Comparison of ENCODE assay signal across 8 cellular contexts in the genomic region with DNA sequence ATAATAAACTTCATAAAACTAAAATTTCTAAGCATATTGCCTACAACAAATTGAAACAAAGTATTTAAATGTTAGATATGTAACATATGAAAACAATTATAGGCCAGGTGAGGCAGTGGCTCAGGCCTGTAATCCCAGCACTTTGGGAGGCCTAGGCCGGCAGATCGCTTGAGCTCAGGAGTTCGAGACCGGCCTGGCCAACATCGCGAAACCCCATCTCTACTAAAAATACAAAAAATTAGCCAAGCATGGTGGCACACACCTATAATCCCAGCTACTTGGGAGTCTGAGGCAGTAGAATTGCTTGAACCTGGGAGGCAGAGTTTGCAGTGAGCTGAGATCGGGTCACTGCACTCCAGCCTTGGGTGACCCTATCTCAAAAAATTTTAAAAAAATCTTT. TPM values are rescaled to one million over a fixed set of nuclear protein-coding genes. Genes with fewer than 3 reads are reported as not detected.
DNase-seq lines count a peak whose midpoint lies in the region; ATAC-seq, FAIRE-seq and TF ChIP-seq lines count a peak whose summit lies in the region.
"Not testable (repeated sequence)": the region's sequence is repeated elsewhere in the genome, so short reads cannot be mapped to it uniquely, and the experiment has no call there.

No MANE protein-coding gene starts in this region.

- not testable (repeated sequence) for TF ChIP-seq EP300 in GM12878 (IDR thresholded peaks at IDR 0.05; ENCODE audit: borderline replicate concordance in 1 of 2, control insufficient read depth in 1 of 2, low read depth in 2 of 2, low read length in 2 of 2); stomach (IDR thresholded peaks at IDR 0.05)

- TF ChIP-seq POLR2A in GM12878 (IDR thresholded peaks at IDR 0.05; ENCODE audit: low read depth, low read length); stomach (IDR thresholded peaks at IDR 0.05): not testable (repeated sequence)

- peaks cover 30% of the 10 kb centered on the region for H3K4me1 Mint-ChIP-seq in activated CD4-positive, alpha-beta memory T cell treated with anti-CD3 and anti-CD28 coated beads, Interleukin-2, amount 10 ng/mL, durations not matched to agents 7 days and 5 days
- peaks cover 48 to 56% of the 10 kb centered on the region in 2 donors for H3K4me1 Mint-ChIP-seq in natural killer cell treated with Interleukin-12 subunit alpha and Interleukin-12 subunit beta and Interleukin-15 and Interleukin-18, amount 100 ng/mL, for 72 hours (ENCODE audit: low read depth in 2 of 2)

- TF ChIP-seq CTCF in HEK293 (tag by site-specific recombination; IDR thresholded peaks at IDR 0.05); Panc1 (IDR thresholded peaks at IDR 0.05); GM12878 (IDR thresholded peaks at IDR 0.05 in 2 of 3, conservative IDR thresholded peaks at IDR 0.05 in 1 of 3; ENCODE audit: control insufficient read depth in 2 of 3, extremely low read depth in 1 of 3, insufficient read depth in 1 of 3, low read depth in 3 of 3, low read length in 3 of 3); right atrium auricular region (IDR thresholded peaks at IDR 0.05); stomach (IDR thresholded peaks at IDR 0.05): not testable (repeated sequence)

- H3K9me3 Mint-ChIP-seq in activated CD4-positive, alpha-beta memory T cell treated with anti-CD3 and anti-CD28 coated beads, Interleukin-2, amount 10 ng/mL, durations not matched to agents 7 days and 5 days; natural killer cell treated with Interleukin-12 subunit alpha and Interleukin-12 subunit beta and Interleukin-15 and Interleukin-18, amount 100 ng/mL, for 72 hours: not testable (repeated sequence)

- POLR2A ChIA-PET in HEK293 (lab: Yijun Ruan, JAX), result not testable (repeated sequence)
- POLR2A ChIA-PET in Panc1 (lab: Charles Lee), result interaction anchor here (1.0 kb wide), 1 partner anchor 29 kb away, joined by 3 read pairs; no protein-coding TSS in a partner anchor
- POLR2A ChIA-PET in activated CD4-positive, alpha-beta memory T cell treated with anti-CD3 and anti-CD28 coated beads, Interleukin-2, amount 10 ng/mL, durations not matched to agents 7 days and 5 days (lab: Charles Lee), result interaction anchor here (0.6 to 2.8 kb wide), 9 partner anchors 8 to 254 kb away, joined by 3 to 71 read pairs (median 3); partner anchors contain the start of gene LUC7L2
- POLR2A ChIA-PET in GM12878 (lab: Charles Lee), result interaction anchor here (2.8 kb wide), 1 partner anchor 11 kb away, joined by 17 read pairs; no protein-coding TSS in a partner anchor

- WGBS in GM12878 (ENCODE audit: insufficient coverage, insufficient replicate concordance, low lambda C conversion rate, missing lambda C conversion rate), result 9% methylated on average over 7 of the region's 7 CpGs
- WGBS in stomach, 5 donors, result 74 to 85% (median 83%) methylated on average over 7 of the region's 7 CpGs

- H3K36me3 Mint-ChIP-seq in activated CD4-positive, alpha-beta memory T cell treated with anti-CD3 and anti-CD28 coated beads, Interleukin-2, amount 10 ng/mL, durations not matched to agents 7 days and 5 days (ENCODE audit: low read depth), result peaks cover 75% of the 10 kb centered on the region
- peaks cover 16% of the 10 kb centered on the region for H3K36me3 Mint-ChIP-seq in natural killer cell treated with Interleukin-12 subunit alpha and Interleukin-12 subunit beta and Interleukin-15 and Interleukin-18, amount 100 ng/mL, for 72 hours

- BruUV-seq in Panc1 (replicated peaks; lab: Mats Ljungman, UMichigan); GM12878 (replicated peaks; lab: Mats Ljungman, UMichigan): not testable (repeated sequence)

- H3K4me3 Mint-ChIP-seq in activated CD4-positive, alpha-beta memory T cell treated with anti-CD3 and anti-CD28 coated beads, Interleukin-2, amount 10 ng/mL, durations not matched to agents 7 days and 5 days, result peak overlapping the region; percentile 92
- peak overlapping the region; percentile 99 for H3K4me3 Mint-ChIP-seq in natural killer cell treated with Interleukin-12 subunit alpha and Interleukin-12 subunit beta and Interleukin-15 and Interleukin-18, amount 100 ng/mL, for 72 hours

- H3K79me2 ChIP-seq in GM12878 (ENCODE audit: control insufficient read depth, insufficient read depth, low read length), result peaks cover 82% of the 10 kb centered on the region

- not testable (repeated sequence) for H3K27me3 Mint-ChIP-seq in activated CD4-positive, alpha-beta memory T cell treated with anti-CD3 and anti-CD28 coated beads, Interleukin-2, amount 10 ng/mL, durations not matched to agents 7 days and 5 days; natural killer cell treated with Interleukin-12 subunit alpha and Interleukin-12 subunit beta and Interleukin-15 and Interleukin-18, amount 100 ng/mL, for 72 hours

- not testable (repeated sequence) for TF ChIP-seq RAD21 in GM12878 (IDR thresholded peaks at IDR 0.05; ENCODE audit: insufficient read depth, low read depth, low read length)

- peaks cover 10% of the 10 kb centered on the region for H3K36me3 ChIP-seq in BLaER1
- not testable (repeated sequence) for H3K36me3 ChIP-seq in HEK293 (ENCODE audit: control insufficient read depth in 2 of 2, insufficient read depth in 1 of 2, low read length in 2 of 2); Panc1 (ENCODE audit: control insufficient read depth, insufficient read depth, low read length); GM12878 (ENCODE audit: control insufficient read depth in 2 of 2, insufficient read depth in 2 of 2, low read length in 1 of 2); right atrium auricular region; stomach

- not testable (repeated sequence) for ATAC-seq in Panc1; GM12878; natural killer cell treated with Interleukin-12 subunit alpha and Interleukin-12 subunit beta and Interleukin-15 and Interleukin-18, amount 100 ng/mL, for 72 hours

- H3K27me3 ChIP-seq in BLaER1; Panc1 (ENCODE audit: control insufficient read depth, insufficient read depth, low read length); GM12878 (replicated peaks in 1 of 2; ENCODE audit: control insufficient read depth in 2 of 2, insufficient read depth in 2 of 2, low read length in 1 of 2); right atrium auricular region; stomach: not testable (repeated sequence)

- RAD21 ChIA-PET in GM12878 (lab: Charles Lee; ENCODE audit: unreplicated experiment), result not testable (repeated sequence)

- not testable (repeated sequence) for H2AFZ ChIP-seq in GM12878 (ENCODE audit: control insufficient read depth, low read depth, low read length)

- H3K27ac Mint-ChIP-seq in activated CD4-positive, alpha-beta memory T cell treated with anti-CD3 and anti-CD28 coated beads, Interleukin-2, amount 10 ng/mL, durations not matched to agents 7 days and 5 days, result peak overlapping the region; percentile 88
- peak overlapping the region; percentile 96 to 97 for H3K27ac Mint-ChIP-seq in natural killer cell treated with Interleukin-12 subunit alpha and Interleukin-12 subunit beta and Interleukin-15 and Interleukin-18, amount 100 ng/mL, for 72 hours

- not testable (repeated sequence) for FAIRE-seq in GM12878 (lab: Jason Lieb, UNC)

- H3K9ac ChIP-seq in BLaER1 (peak overlapping the region; percentile 94), GM12878 (ENCODE audit: control insufficient read depth, insufficient read depth, low read length) (peak overlapping the region; percentile 84)

- peaks cover 65% of the 10 kb centered on the region for H4K20me1 ChIP-seq in BLaER1
- not testable (repeated sequence) for H4K20me1 ChIP-seq in GM12878 (ENCODE audit: control insufficient read depth, insufficient read depth)

- peak overlapping the region; percentile 92 for H3K27ac ChIP-seq in BLaER1
- not testable (repeated sequence) for H3K27ac ChIP-seq in HEK293 (ENCODE audit: extremely low read depth, low read depth, low read length)
- peak overlapping the region; percentile 99 for H3K27ac ChIP-seq in Panc1 (ENCODE audit: low read length)
- H3K27ac ChIP-seq in GM12878 (ENCODE audit: control insufficient read depth, insufficient read depth), result peak overlapping the region; percentile 94
- H3K27ac ChIP-seq in right atrium auricular region, result peak overlapping the region; percentile 38 to 93
- H3K27ac ChIP-seq in stomach, result peak overlapping the region in 3 of 5 donors; percentile 59 to 99 (median 96)

- intact Hi-C loops in Panc1 (cut with micrococcal nuclease; ENCODE audit: unreplicated experiment) (loop anchor here (5.0 kb wide), 1 partner anchor 126 kb away; the partner anchor contains the start of gene UBN2), GM12878 (cut with micrococcal nuclease; ENCODE audit: unreplicated experiment) (loop anchor here (5.0 kb wide), 2 partner anchors 256 to 386 kb away; no protein-coding TSS in a partner anchor)
- intact Hi-C loops in stomach (cut with DNase I; ENCODE audit: low total_unique reads), result not testable (repeated sequence)

- H3K4me2 ChIP-seq in BLaER1, result peak overlapping the region; percentile 98
- peak overlapping the region; percentile 40 for H3K4me2 ChIP-seq in GM12878 (ENCODE audit: control insufficient read depth, insufficient read depth)

- H3K9me3 ChIP-seq in BLaER1; HEK293 (ENCODE audit: control insufficient read depth, insufficient read depth, low read depth, low read length); Panc1 (ENCODE audit: control insufficient read depth, insufficient read depth, low read depth, low read length); GM12878 (replicated peaks; ENCODE audit: control insufficient read depth, insufficient read depth, low read length); right atrium auricular region; stomach: not testable (repeated sequence)

- H3K4me3 ChIP-seq in BLaER1 (peak overlapping the region; percentile 93), Panc1 (ENCODE audit: low read depth in 2 of 2, low read length in 2 of 2) (peak overlapping the region; percentile 75 to 86), GM12878 (peak overlapping the region; percentile 99), stomach (peak overlapping the region in 3 of 4 donors; percentile 83 to 99 (median 97))
- H3K4me3 ChIP-seq in HEK293 (ENCODE audit: low read depth, low read length); right atrium auricular region: not testable (repeated sequence)

- peaks cover 44% of the 10 kb centered on the region for H3K4me1 ChIP-seq in BLaER1
- H3K4me1 ChIP-seq in HEK293 (ENCODE audit: control insufficient read depth, insufficient read depth, low read length); GM12878 (ENCODE audit: control insufficient read depth, insufficient read depth, low read length): not testable (repeated sequence)
- peaks cover 29% of the 10 kb centered on the region; the same call in 1 of the 2 replicates for H3K4me1 ChIP-seq in Panc1 (ENCODE audit: control insufficient read depth, insufficient read depth, low read length)
- peaks cover 0 to 29% of the 10 kb centered on the region in 2 donors for H3K4me1 ChIP-seq in right atrium auricular region
- peaks cover 0 to 79% (median 41%) of the 10 kb centered on the region in 4 donors for H3K4me1 ChIP-seq in stomach

- CTCF ChIA-PET in HEK293 (lab: Yijun Ruan, JAX); Panc1 (lab: Charles Lee): not testable (repeated sequence)
- CTCF ChIA-PET in activated CD4-positive, alpha-beta memory T cell treated with anti-CD3 and anti-CD28 coated beads, Interleukin-2, amount 10 ng/mL, durations not matched to agents 7 days and 5 days (lab: Charles Lee), result interaction anchor here (2.3 kb wide), 1 partner anchor 11 kb away, joined by 12 read pairs; no protein-coding TSS in a partner anchor
- CTCF ChIA-PET in GM12878 (lab: Yijun Ruan, JAX), result interaction anchor here (2.0 kb wide), 1 partner anchor 31 kb away, joined by 5 read pairs; no protein-coding TSS in a partner anchor

- not testable (repeated sequence) for DNase-seq in Panc1 (ENCODE audit: low read depth, low spot score); activated CD4-positive, alpha-beta memory T cell treated with anti-CD3 and anti-CD28 coated beads, Interleukin-2, amount 10 ng/mL, durations not matched to agents 7 days and 5 days; GM12878 (ENCODE audit: low read depth, low spot score); right atrium auricular region (ENCODE audit: low spot score); natural killer cell treated with Interleukin-12 subunit alpha and Interleukin-12 subunit beta and Interleukin-15 and Interleukin-18, amount 100 ng/mL, for 72 hours (ENCODE audit: low spot score); stomach

- in situ Hi-C loops in Panc1 (cut with HindIII; ENCODE audit: low pct_unique_long_range_greater_than_20kb, low sequenced_read_pairs); GM12878 (cut with MboI): not testable (repeated sequence)

- SMC1A ChIA-PET in GM12878 (lab: Charles Lee; ENCODE audit: uncharacterized antibody, unreplicated experiment), result interaction anchor here (1.0 kb wide), 1 partner anchor 11 kb away, joined by 5 read pairs; no protein-coding TSS in a partner anchor

RNA-seq across cellular contexts. Expression of gene ZC3HAV1, which starts 3.3 kb away (rescaled TPM):
- total RNA-seq in Panc1 (2021; ENCODE audit: unreplicated experiment), result 47.1 TPM
- 18.0 TPM for polyA plus RNA-seq in Panc1 (2012; ENCODE audit: insufficient read length)
- 100 to 1,000 TPM; 129 to 133 TPM for total RNA-seq in activated CD4-positive, alpha-beta memory T cell treated with anti-CD3 and anti-CD28 coated beads, Interleukin-2, amount 10 ng/mL, durations not matched to agents 7 days and 5 days
- 42.6 and 46.8 TPM in 2 replicates for total RNA-seq in GM12878 (2013; cell fraction: nucleolus; rRNA removed)
- total RNA-seq in GM12878 (2014; rRNA removed), result 43.1 and 45.4 TPM in 2 replicates
- total RNA-seq in GM12878 (2014; rRNA removed; fragmentation: Illumina TruSeq; extraction: Trizol), result 46.3 and 47.5 TPM in 2 replicates
- total RNA-seq in GM12878 (2021), result 49.4 and 55.3 TPM in 2 replicates
- polyA plus RNA-seq in GM12878 (2011; ENCODE audit: low read depth), result 17.9 TPM
- polyA plus RNA-seq in GM12878 (2011; rRNA removed), result 24.1 and 29.8 TPM in 2 replicates
- 21.6 and 24.2 TPM in 2 replicates for polyA plus RNA-seq in GM12878 (2011; cell fraction: cytosol; rRNA removed)
- 17.6 and 24.1 TPM in 2 replicates for polyA plus RNA-seq in GM12878 (2011; cell fraction: nucleus; rRNA removed)
- polyA plus RNA-seq in GM12878 (2012), result 20.0 and 21.3 TPM in 2 replicates
- polyA plus RNA-seq in GM12878 (2014; fragmentation: Illumina TruSeq; extraction: Trizol), result 48.5 and 58.2 TPM in 2 replicates
- 10 to 100 TPM; 18.5 to 19.7 TPM for polyA plus RNA-seq in GM12878 (2014; fragmentation: Nextera tagmentation; extraction: Ambion mirVana)
- 32.4 and 35.2 TPM in 2 replicates for polyA plus RNA-seq in GM12878 (2014; rRNA removed)
- polyA plus RNA-seq in GM12878 (2016; fragmentation: Nextera tagmentation; extraction: Ambion mirVana), result 10 to 100 TPM; 46.4 to 51.4 TPM
- 35.4 and 46.3 TPM in 2 replicates for polyA minus RNA-seq in GM12878 (2011; rRNA and poly(A)+ RNA removed)
- polyA minus RNA-seq in GM12878 (2011; cell fraction: cytosol; rRNA and poly(A)+ RNA removed), result 17.9 and 26.4 TPM in 2 replicates
- 20.9 and 39.8 TPM in 2 replicates for polyA minus RNA-seq in GM12878 (2011; cell fraction: nucleus; rRNA and poly(A)+ RNA removed)
- total RNA-seq in right atrium auricular region, result 10 to 100 TPM in 1 of 2 donors, 1 to 10 TPM in 1; 8.0 to 15.2 TPM
- 100 to 1,000 TPM in 1 of 2 donors, 10 to 100 TPM in 1; 88.2 to 104 TPM for total RNA-seq in natural killer cell treated with Interleukin-12 subunit alpha and Interleukin-12 subunit beta and Interleukin-15 and Interleukin-18, amount 100 ng/mL, for 72 hours
- total RNA-seq in stomach, result 10 to 100 TPM in 4 of 5 donors, 1 to 10 TPM in 1; 7.6 to 34.3 (median 20.3) TPM
- 1 to 10 TPM; 5.5 to 7.0 (median 5.7) TPM for polyA plus RNA-seq in stomach
